10 cellular contexts compared by ENCODE assay signal in the genomic region with DNA sequence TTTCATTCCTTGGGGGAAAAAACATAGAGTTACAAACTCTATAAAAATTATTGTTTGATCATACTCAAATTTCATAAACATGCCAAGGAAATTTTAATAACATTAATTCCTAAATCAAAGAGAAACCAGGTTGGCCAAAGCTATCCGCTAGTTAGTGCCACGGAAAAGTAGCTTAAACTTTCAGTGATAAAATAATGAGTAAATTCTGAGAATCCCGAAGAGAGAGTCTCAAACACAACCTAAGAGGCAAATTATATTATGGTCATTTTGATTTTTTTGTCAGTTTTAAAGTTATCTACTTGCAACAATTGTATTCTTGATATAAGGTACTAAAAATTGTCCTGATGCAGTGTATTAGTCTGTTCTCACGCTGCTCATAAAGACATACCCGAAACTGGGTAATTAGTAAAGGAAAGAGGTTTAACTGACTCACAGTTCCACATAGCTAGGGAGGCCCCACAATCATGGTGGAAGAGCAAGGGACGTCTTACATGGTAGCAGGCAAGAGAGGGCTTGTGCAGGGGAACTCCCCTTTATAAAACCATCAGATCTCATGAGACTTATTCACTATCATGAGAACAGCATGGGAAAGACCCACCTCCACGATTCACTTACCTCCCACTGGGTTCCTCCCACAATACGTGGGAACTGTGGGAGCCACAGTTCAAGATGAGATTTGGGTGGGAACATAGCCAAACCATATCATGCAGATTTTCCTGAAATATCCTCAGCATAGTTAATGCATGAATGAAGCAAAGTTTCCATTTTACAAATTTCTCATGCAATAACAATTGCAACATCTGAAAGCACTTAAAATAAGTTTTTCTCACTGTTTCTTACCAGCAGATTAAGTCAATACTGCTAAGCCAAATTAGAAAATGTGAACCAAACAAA.
DNase-seq lines count a peak whose midpoint lies in the region; ATAC-seq, FAIRE-seq and TF ChIP-seq lines count a peak whose summit lies in the region.
"Had no signal": no experiment of that assay in that cellular context is flagged by ENCODE, and none has a peak within 500 bp of the region (broad histone marks: within the 10 kb centered on the region; RNA-seq: fewer than 3 reads in every experiment).

No MANE protein-coding gene starts in this region.

- H3K27ac ChIP-seq in sigmoid colon, result no peak overlapping the region
- H3K27ac ChIP-seq: adrenal gland, ovary had no signal

- intact Hi-C loops in sigmoid colon (cut with DNase I), result no loop called here

- TF ChIP-seq CTCF in sigmoid colon (IDR thresholded peaks at IDR 0.05), result no peak

- peak; percentile 60 for ATAC-seq in GM21529 (IDR thresholded peaks at IDR 0.05; ENCODE audit: unreplicated experiment)

- H3K4me3 ChIP-seq in sigmoid colon, result no peak overlapping the region
- H3K4me3 ChIP-seq: adrenal gland, ovary had no signal

- no peaks in the 10 kb centered on the region for H3K9me3 ChIP-seq in sigmoid colon
- H3K9me3 ChIP-seq: adrenal gland, ovary had no signal

- no peaks in the 10 kb centered on the region for H3K27me3 ChIP-seq in sigmoid colon
- H3K27me3 ChIP-seq: adrenal gland, ovary had no signal

- FAIRE-seq in GM18507 (lab: Jason Lieb, UNC) (peak; percentile 62), RCC 7860 (lab: Jason Lieb, UNC) (peak; percentile 50)

- TF ChIP-seq POLR2A in sigmoid colon (IDR thresholded peaks at IDR 0.05), result no peak

- WGBS in sigmoid colon, 2 donors, result 83 to 92% methylated on average over 8 of the region's 8 CpGs

- peaks cover 0 to 32% (median 21%) of the 10 kb centered on the region in 4 donors for H3K4me1 ChIP-seq in sigmoid colon

- TF ChIP-seq EP300 in sigmoid colon (IDR thresholded peaks at IDR 0.05), result no peak

- DNase-seq in GM18507 (ENCODE audit: extremely low spot score, insufficient read length, low read depth), result no peak
- DNase-seq in RCC 7860 (ENCODE audit: low spot score), result no peak
- DNase-seq in stimulated activated CD4-positive, alpha-beta T cell treated with anti-CD3 and anti-CD28 coated beads, Interleukin-12 subunit alpha, Interleukin-12 subunit beta, amount 100 ng/mL, for 48 hours (ENCODE audit: low read depth in 2 of 3, low spot score in 1 of 3), result peak; percentile 31 to 43 (median 32)
- DNase-seq in SW 1271 (lab: John Stamatoyannopoulos, UW), result no peak
- no peak for DNase-seq in NCI-H1092 treated with DMSO at 0.1 percent for 48 hours (lab: John Stamatoyannopoulos, UW)
- no peak for DNase-seq in activated CD4-positive, CD25-positive, alpha-beta regulatory T cell treated with anti-CD3 and anti-CD28 coated beads, Interleukin-2, amount 50 U/mL, for 72 hours
- DNase-seq in sigmoid colon, result no peak
- DNase-seq: adrenal gland, ovary had no signal

- H3K36me3 ChIP-seq in sigmoid colon, result no peaks in the 10 kb centered on the region
- H3K36me3 ChIP-seq: adrenal gland, ovary had no signal

Comparison
In these comparisons a context has a peak if more than half of its experiments do, and no peak if none do; other contexts are left out.
1. DNase-seq: peak in stimulated activated CD4-positive, alpha-beta T cell treated with anti-CD3 and anti-CD28 coated beads, Interleukin-12 subunit alpha, Interleukin-12 subunit beta, amount 100 ng/mL, for 48 hours (3 of 3); none in GM18507 (single experiment), RCC 7860 (single experiment), SW 1271 (0 of 2), NCI-H1092 treated with DMSO at 0.1 percent for 48 hours (single experiment), activated CD4-positive, CD25-positive, alpha-beta regulatory T cell treated with anti-CD3 and anti-CD28 coated beads, Interleukin-2, amount 50 U/mL, for 72 hours (single experiment) and sigmoid colon (single experiment).